Comparison of ENCODE assay signal across 22 cellular contexts in genomic region chr1:183952101-183952500, GRCh38.
DNase-seq lines count a peak whose midpoint lies in the region; ATAC-seq, FAIRE-seq and TF ChIP-seq lines count a peak whose summit lies in the region.
"Had no signal": no experiment of that assay in that cellular context is flagged by ENCODE, and none has a peak within 500 bp of the region (broad histone marks: within the 10 kb centered on the region; RNA-seq: fewer than 3 reads in every experiment).

No MANE protein-coding gene starts in this region.

- no peaks in the 10 kb centered on the region for H4K20me1 ChIP-seq in KMS-11 (ENCODE audit: insufficient read depth)

- H3K79me2 ChIP-seq in KMS-11 (ENCODE audit: insufficient read depth, low read depth): no peaks in the 10 kb centered on the region

- intact Hi-C loops in spleen (cut with DNase I; ENCODE audit: low total_unique reads) (no loop called here), left lung (cut with DNase I) (no loop called here)

- H3K36me3 ChIP-seq in KMS-11 (ENCODE audit: insufficient read depth) (no peaks in the 10 kb centered on the region), bronchial epithelial cell (ENCODE audit: control insufficient read depth, insufficient read depth, low read length) (no peaks in the 10 kb centered on the region), spleen (no peaks in the 10 kb centered on the region), left lung (no peaks in the 10 kb centered on the region)

- TF ChIP-seq POLR2A in spleen (IDR thresholded peaks at IDR 0.05): no peak

- H3K9ac ChIP-seq in KMS-11: no peak overlapping the region

- peaks cover 52% of the 10 kb centered on the region for H3K4me1 ChIP-seq in KMS-11 (ENCODE audit: low read depth, poor library complexity, severe bottlenecking)
- peaks cover 0 to 20% (median 12%) of the 10 kb centered on the region in 6 donors for H3K4me1 ChIP-seq in spleen
- H3K4me1 ChIP-seq in left lung: peaks cover 0 to 18% of the 10 kb centered on the region in 2 donors

- TF ChIP-seq CTCF in D721Med (IDR thresholded peaks at IDR 0.05; ENCODE audit: insufficient read depth, missing control alignments) (no peak), KMS-11 (conservative IDR thresholded peaks at IDR 0.05; ENCODE audit: low read depth, low read length) (no peak), bronchial epithelial cell (IDR thresholded peaks at IDR 0.05; ENCODE audit: insufficient read depth, low read length, severe bottlenecking) (no peak), spleen (IDR thresholded peaks at IDR 0.05 in 8 of 11, conservative IDR thresholded peaks at IDR 0.05 in 3 of 11) (no peak), left lung (IDR thresholded peaks at IDR 0.05) (no peak), coronary artery (IDR thresholded peaks at IDR 0.05) (no peak)

- peak overlapping the region; percentile 3; the same call in 1 of the 2 replicates for H3K4me2 ChIP-seq in KMS-11

- no peak for ATAC-seq in left lung

- DNase-seq in D721Med (ENCODE audit: insufficient read length, low spot score): no peak
- peak; percentile 56 for DNase-seq in bronchial epithelial cell (ENCODE audit: low read depth)
- no peak for DNase-seq in spleen
- no peak for DNase-seq in cerebellar nuclear complex (lab: John Stamatoyannopoulos, UW)
- DNase-seq in left lung: no peak
- no peak for DNase-seq in coronary artery (ENCODE audit: low spot score)
- DNase-seq: CD4-positive, CD25-positive, alpha-beta regulatory T cell; COR-L47; DMS 273 treated with DMSO at 0.1 percent for 48 hours; DND-41; H7; NCI-H1092 treated with DMSO at 0.1 percent for 48 hours; NCI-H2029 treated with DMSO at 0.1 percent for 48 hours; NCI-H2171; NCI-H345; NCI-H524; NCI-H82; OCI-M1; Right ventricle myocardium superior had no signal

- FAIRE-seq in D721Med (lab: Jason Lieb, UNC) (peak; percentile 75), bronchial epithelial cell (lab: Jason Lieb, UNC) (no peak)
- FAIRE-seq: GM12891 had no signal

- H3K27ac ChIP-seq in KMS-11 (no peak overlapping the region), layer of hippocampus (ENCODE audit: low read depth, low read length) (peak overlapping the region; percentile 9), spleen (no peak overlapping the region), left lung (no peak overlapping the region), coronary artery (no peak overlapping the region)

- no peak overlapping the region for H2AFZ ChIP-seq in KMS-11 (ENCODE audit: low read depth)

- H3K9me3 ChIP-seq in spleen (no peaks in the 10 kb centered on the region), left lung (no peaks in the 10 kb centered on the region)

- H3K4me3 ChIP-seq in KMS-11 (IDR thresholded peaks at IDR 0.05; ENCODE audit: insufficient read depth, low read depth, low read length) (no peak overlapping the region), bronchial epithelial cell (ENCODE audit: low read depth, low read length) (no peak overlapping the region), spleen (no peak overlapping the region), left lung (no peak overlapping the region), coronary artery (no peak overlapping the region)

- H3K27me3 ChIP-seq in KMS-11 (ENCODE audit: insufficient read depth, low read depth): no peaks in the 10 kb centered on the region
- H3K27me3 ChIP-seq in bronchial epithelial cell (ENCODE audit: control insufficient read depth, insufficient read depth, low read length): no peaks in the 10 kb centered on the region
- no peaks in the 10 kb centered on the region for H3K27me3 ChIP-seq in layer of hippocampus (ENCODE audit: control insufficient read depth, insufficient read depth, low read length)
- no peaks in the 10 kb centered on the region for H3K27me3 ChIP-seq in spleen (replicated peaks in 1 of 7)
- H3K27me3 ChIP-seq in left lung: no peaks in the 10 kb centered on the region

- 82 to 100% (median 98%) methylated on average over 1 of the region's 1 CpG for WGBS in spleen, 5 donors
